In genomic region chr17:41496803-41497484, GRCh38 we compare ENCODE assay signal across 9 cellular contexts. TPM values are rescaled to one million over a fixed set of nuclear protein-coding genes. Genes with fewer than 3 reads are reported as not detected.
DNase-seq lines count a peak whose midpoint lies in the region; ATAC-seq, FAIRE-seq and TF ChIP-seq lines count a peak whose summit lies in the region.
"Had no signal": no experiment of that assay in that cellular context is flagged by ENCODE, and none has a peak within 500 bp of the region (broad histone marks: within the 10 kb centered on the region; RNA-seq: fewer than 3 reads in every experiment).

No MANE protein-coding gene starts in this region.

- peaks cover 4% of the 10 kb centered on the region for H3K36me3 Mint-ChIP-seq in Calu3 (ENCODE audit: insufficient read depth, unreplicated experiment)
- H3K36me3 Mint-ChIP-seq: activated naive CD8-positive, alpha-beta T cell had no signal

- no TSS peak for BruUV-seq in Calu3 (replicated peaks; lab: Mats Ljungman, UMichigan)

- no peak overlapping the region for H3K27ac ChIP-seq in VCaP

- H3K4me1 Mint-ChIP-seq in Calu3 (ENCODE audit: low read depth, unreplicated experiment) = peaks cover 77% of the 10 kb centered on the region

- ATAC-seq in GM21723 (IDR thresholded peaks at IDR 0.05; ENCODE audit: unreplicated experiment) = peak; percentile 82
- ATAC-seq in left lobe of liver = peak; percentile 76
- no peak for ATAC-seq in GM19395 (IDR thresholded peaks at IDR 0.05; ENCODE audit: unreplicated experiment)

- FAIRE-seq in bronchial epithelial cell (lab: Jason Lieb, UNC) = peak; percentile 83

- intact Hi-C loops in Calu3 (cut with micrococcal nuclease; ENCODE audit: unreplicated experiment) = loop anchor here (1.0 to 10.0 kb wide), 6 partner anchors 52 to 695 kb away; no protein-coding TSS in a partner anchor

- H3K36me3 ChIP-seq in bronchial epithelial cell (ENCODE audit: control insufficient read depth, insufficient read depth, low read length) = peaks cover 1% of the 10 kb centered on the region

- DNase-seq in Calu3 = peak; percentile 97
- peak; percentile 5 for DNase-seq in NCI-H146 treated with DMSO at 0.1 percent for 48 hours (lab: John Stamatoyannopoulos, UW; ENCODE audit: unreplicated experiment)
- peak; percentile 87 for DNase-seq in bronchial epithelial cell (ENCODE audit: low read depth)
- peak; percentile 55 for DNase-seq in left lobe of liver (ENCODE audit: low spot score)
- DNase-seq in stimulated activated CD4-positive, alpha-beta T cell treated with anti-CD3 and anti-CD28 coated beads, TNF-alpha, amount 100 ng/mL, for 24 hours (ENCODE audit: low read depth in 3 of 3) = peak; percentile 26 to 74 (median 31)

- H3K4me3 Mint-ChIP-seq in Calu3 (ENCODE audit: low read depth, unreplicated experiment) = no peak overlapping the region
- H3K4me3 Mint-ChIP-seq: activated naive CD8-positive, alpha-beta T cell had no signal

- H3K27ac Mint-ChIP-seq in Calu3 (ENCODE audit: unreplicated experiment) = peak overlapping the region; percentile 40
- H3K27ac Mint-ChIP-seq: activated naive CD8-positive, alpha-beta T cell had no signal

- CTCF ChIA-PET in Calu3 (lab: Charles Lee) = interaction anchor here (0.7 to 4.6 kb wide), 7 partner anchors 9 to 640 kb away, joined by 3 to 33 read pairs (median 3); partner anchors contain the start of gene KRT13

- no peaks in the 10 kb centered on the region for H3K27me3 ChIP-seq in bronchial epithelial cell (ENCODE audit: control insufficient read depth, insufficient read depth, low read length)

- TF ChIP-seq CTCF in Calu3 (IDR thresholded peaks at IDR 0.05; ENCODE audit: unreplicated experiment) (peak; percentile 96), VCaP (conservative IDR thresholded peaks at IDR 0.05) (peak; percentile 49), bronchial epithelial cell (IDR thresholded peaks at IDR 0.05; ENCODE audit: insufficient read depth, low read length, severe bottlenecking) (peak; percentile 97)

- H3K27me3 Mint-ChIP-seq in Calu3 (ENCODE audit: unreplicated experiment) = no peaks in the 10 kb centered on the region
- H3K27me3 Mint-ChIP-seq: activated naive CD8-positive, alpha-beta T cell had no signal

- H3K4me3 ChIP-seq in bronchial epithelial cell (ENCODE audit: low read depth, low read length) = no peak overlapping the region

- no peaks in the 10 kb centered on the region for H3K9me3 Mint-ChIP-seq in Calu3 (ENCODE audit: low read depth, unreplicated experiment)

RNA-seq across cellular contexts. Expression of gene KRT36, which starts 7.2 kb away (rescaled TPM):
- total RNA-seq in Calu3 (2022) = not detected in 2 replicates
- under 0.01 TPM in 1 of 2 replicates, not detected in the other for total RNA-seq in bronchial epithelial cell
- not detected for total RNA-seq in left lobe of liver

RNA-seq across cellular contexts. Expression of gene KRT13, which starts 8.5 kb away (rescaled TPM):
- total RNA-seq in Calu3 (2022) (45.7 and 323 TPM in 2 replicates), bronchial epithelial cell (112 and 242 TPM in 2 replicates), left lobe of liver (not detected)

RNA-seq across cellular contexts. Expression of gene KRT35, which starts 16.0 kb away (rescaled TPM):
- total RNA-seq in Calu3 (2022) (not detected in 2 replicates), bronchial epithelial cell (not detected in 2 replicates), left lobe of liver (not detected)

RNA-seq across cellular contexts. Expression of gene KRT15, which starts 21.7 kb away (rescaled TPM):
- total RNA-seq in Calu3 (2022) (83.0 and 86.8 TPM in 2 replicates), bronchial epithelial cell (67.9 and 71.8 TPM in 2 replicates), left lobe of liver (0.15 TPM)

RNA-seq across cellular contexts. Expression of gene KRT32, which starts 29.8 kb away (rescaled TPM):
- total RNA-seq in Calu3 (2022) = not detected in 2 replicates
- total RNA-seq in bronchial epithelial cell = 0.13 TPM in 1 of 2 replicates, not detected in the other
- not detected for total RNA-seq in left lobe of liver

Comparison
In these comparisons a context has a peak if more than half of its experiments do, and no peak if none do; other contexts are left out.
1. DNase-seq: peak in every context shown above with its lines; median percentile 97 in Calu3; 87 in bronchial epithelial cell; 55 in left lobe of liver; 31 in stimulated activated CD4-positive, alpha-beta T cell treated with anti-CD3 and anti-CD28 coated beads, TNF-alpha, amount 100 ng/mL, for 24 hours; 5 in NCI-H146 treated with DMSO at 0.1 percent for 48 hours.
2. RNA of gene KRT13, which starts 8.5 kb away (total RNA-seq): 112 to 242 TPM in bronchial epithelial cell and 45.7 to 323 TPM in Calu3; not detected in left lobe of liver (single experiment); every median in the first group is over 10 times any median in the second.
3. Peak in every context shown above with its lines, with median percentiles within 50 percentile points of each other: CTCF ChIP-seq.